Comparison of ENCODE assay signal across 1 cellular context in genomic region chr2:169584005-169584877, GRCh38.
TF ChIP-seq lines count a peak whose summit lies in the region.

TSS of gene PPIG (plus strand) at chr2:169584351. CDS start at chr2:169604042, 19,691 bp downstream.

TF ChIP-seq in K562, 482 proteins besides CTCF, POLR2A, EP300 and RAD21 (continued from another document and continues in another):
- TF ChIP-seq TOE1 (IDR thresholded peaks at IDR 0.05; ENCODE audit: borderline replicate concordance): peak; percentile 89; the same call in 1 of the 2 replicates
- TF ChIP-seq TOE1 (CRISPR knock-in tag; IDR thresholded peaks at IDR 0.05; ENCODE audit: borderline replicate concordance, low read depth): peak; percentile 89; the same call in 1 of the 2 replicates
- TF ChIP-seq RBFOX2 (IDR thresholded peaks at IDR 0.05; ENCODE audit: low read depth, low read length): peak; percentile 93
- TF ChIP-seq STAT6 (CRISPR knock-in tag; IDR thresholded peaks at IDR 0.05): no peak
- TF ChIP-seq GTF2F1 (IDR thresholded peaks at IDR 0.05; ENCODE audit: low read depth, low read length): peak; percentile 81; the same call in 1 of the 2 replicates
- TF ChIP-seq ZNF717 (CRISPR knock-in tag; IDR thresholded peaks at IDR 0.05): no peak
- TF ChIP-seq ZNF175 (CRISPR knock-in tag; IDR thresholded peaks at IDR 0.05; ENCODE audit: low read depth): no peak
- TF ChIP-seq GABPA (tag; conservative IDR thresholded peaks at IDR 0.05; ENCODE audit: low read depth): peak; percentile 98
- peak; percentile 86 for TF ChIP-seq ZNF12 (CRISPR knock-in tag; IDR thresholded peaks at IDR 0.05)
- TF ChIP-seq ZZZ3 (IDR thresholded peaks at IDR 0.05): peak; percentile 72; the same call in 1 of the 2 replicates
- TF ChIP-seq, protein P1, sequence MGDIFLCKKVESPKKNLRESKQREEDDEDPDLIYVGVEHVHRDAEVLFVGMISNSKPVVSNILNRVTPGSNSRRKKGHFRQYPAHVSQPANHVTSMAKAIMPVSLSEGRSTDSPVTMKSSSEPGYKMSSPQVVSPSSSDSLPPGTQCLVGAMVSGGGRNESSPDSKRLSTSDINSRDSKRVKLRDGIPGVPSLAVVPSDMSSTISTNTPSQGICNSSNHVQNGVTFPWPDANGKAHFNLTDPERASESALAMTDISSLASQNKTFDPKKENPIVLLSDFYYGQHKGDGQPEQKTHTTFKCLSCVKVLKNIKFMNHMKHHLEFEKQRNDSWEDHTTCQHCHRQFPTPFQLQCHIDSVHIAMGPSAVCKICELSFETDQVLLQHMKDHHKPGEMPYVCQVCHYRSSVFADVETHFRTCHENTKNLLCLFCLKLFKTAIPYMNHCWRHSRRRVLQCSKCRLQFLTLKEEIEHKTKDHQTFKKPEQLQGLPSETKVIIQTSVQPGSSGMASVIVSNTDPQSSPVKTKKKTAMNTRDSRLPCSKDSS (IDR thresholded peaks at IDR 0.05; ENCODE audit: low read depth, partially characterized antibody): peak; percentile 95
- TF ChIP-seq PRMT5 (CRISPR knock-in tag; IDR thresholded peaks at IDR 0.05): peak; percentile 79; the same call in 1 of the 2 replicates
- TF ChIP-seq XRCC4 (IDR thresholded peaks at IDR 0.05; ENCODE audit: extremely low read depth, insufficient read depth, insufficient read length): no peak
- peak; percentile 61 for TF ChIP-seq ELF1 (tag; IDR thresholded peaks at IDR 0.05)
- TF ChIP-seq KLF16 (IDR thresholded peaks at IDR 0.05): no peak
- TF ChIP-seq ESRRA (IDR thresholded peaks at IDR 0.05; ENCODE audit: borderline replicate concordance, low read depth): peak; percentile 72
- TF ChIP-seq RFX1 (IDR thresholded peaks at IDR 0.05): no peak
- peak; percentile 67 for TF ChIP-seq NEUROD1 (IDR thresholded peaks at IDR 0.05; ENCODE audit: borderline replicate concordance, low read depth, low read length, partially characterized antibody)
- TF ChIP-seq ZNF174 (CRISPR knock-in tag; IDR thresholded peaks at IDR 0.05): no peak
- TF ChIP-seq ZNF140 (CRISPR knock-in tag; IDR thresholded peaks at IDR 0.05): no peak
- TF ChIP-seq SIRT6 (IDR thresholded peaks at IDR 0.05; ENCODE audit: low read depth, low read length): no peak
- no peak; the same call in 1 of the 2 replicates for TF ChIP-seq CBX5 (IDR thresholded peaks at IDR 0.05; ENCODE audit: borderline replicate concordance, low read depth)
- TF ChIP-seq KDM1A (IDR thresholded peaks at IDR 0.05): peak; percentile 79 to 94
- TF ChIP-seq RBM39 (optimal IDR thresholded peaks at IDR 0.05; ENCODE audit: low read depth, low read length): no peak
- peak; percentile 99 for TF ChIP-seq ZNF316 (IDR thresholded peaks at IDR 0.05)
- TF ChIP-seq FOXJ3 (CRISPR knock-in tag; IDR thresholded peaks at IDR 0.05): no peak
- no peak for TF ChIP-seq BCL6 (CRISPR knock-in tag; IDR thresholded peaks at IDR 0.05)
- TF ChIP-seq THRA (IDR thresholded peaks at IDR 0.05): no peak
- TF ChIP-seq, protein P2, sequence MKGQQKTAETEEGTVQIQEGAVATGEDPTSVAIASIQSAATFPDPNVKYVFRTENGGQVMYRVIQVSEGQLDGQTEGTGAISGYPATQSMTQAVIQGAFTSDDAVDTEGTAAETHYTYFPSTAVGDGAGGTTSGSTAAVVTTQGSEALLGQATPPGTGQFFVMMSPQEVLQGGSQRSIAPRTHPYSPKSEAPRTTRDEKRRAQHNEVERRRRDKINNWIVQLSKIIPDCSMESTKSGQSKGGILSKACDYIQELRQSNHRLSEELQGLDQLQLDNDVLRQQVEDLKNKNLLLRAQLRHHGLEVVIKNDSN (CRISPR knock-in tag; IDR thresholded peaks at IDR 0.05): no peak; the same call in 1 of the 2 replicates
- no peak for TF ChIP-seq SMAD2 (IDR thresholded peaks at IDR 0.05; ENCODE audit: low read depth, low read length)
- TF ChIP-seq TFAM (CRISPR knock-in tag; conservative IDR thresholded peaks at IDR 0.05): no peak
- TF ChIP-seq POLR3G (IDR thresholded peaks at IDR 0.05; ENCODE audit: extremely low read depth, insufficient read length, insufficient replicate concordance): no peak
- TF ChIP-seq GTF2E2 (tag; IDR thresholded peaks at IDR 0.05): peak; percentile 92
- TF ChIP-seq SMAD1 (IDR thresholded peaks at IDR 0.05; ENCODE audit: low read depth, low read length, partially characterized antibody): peak; percentile 72
- no peak for TF ChIP-seq SRSF1 (IDR thresholded peaks at IDR 0.05; ENCODE audit: low read depth, low read length)
- no peak for TF ChIP-seq SETDB1 (IDR thresholded peaks at IDR 0.05; ENCODE audit: low read length)
- TF ChIP-seq, protein P3, sequence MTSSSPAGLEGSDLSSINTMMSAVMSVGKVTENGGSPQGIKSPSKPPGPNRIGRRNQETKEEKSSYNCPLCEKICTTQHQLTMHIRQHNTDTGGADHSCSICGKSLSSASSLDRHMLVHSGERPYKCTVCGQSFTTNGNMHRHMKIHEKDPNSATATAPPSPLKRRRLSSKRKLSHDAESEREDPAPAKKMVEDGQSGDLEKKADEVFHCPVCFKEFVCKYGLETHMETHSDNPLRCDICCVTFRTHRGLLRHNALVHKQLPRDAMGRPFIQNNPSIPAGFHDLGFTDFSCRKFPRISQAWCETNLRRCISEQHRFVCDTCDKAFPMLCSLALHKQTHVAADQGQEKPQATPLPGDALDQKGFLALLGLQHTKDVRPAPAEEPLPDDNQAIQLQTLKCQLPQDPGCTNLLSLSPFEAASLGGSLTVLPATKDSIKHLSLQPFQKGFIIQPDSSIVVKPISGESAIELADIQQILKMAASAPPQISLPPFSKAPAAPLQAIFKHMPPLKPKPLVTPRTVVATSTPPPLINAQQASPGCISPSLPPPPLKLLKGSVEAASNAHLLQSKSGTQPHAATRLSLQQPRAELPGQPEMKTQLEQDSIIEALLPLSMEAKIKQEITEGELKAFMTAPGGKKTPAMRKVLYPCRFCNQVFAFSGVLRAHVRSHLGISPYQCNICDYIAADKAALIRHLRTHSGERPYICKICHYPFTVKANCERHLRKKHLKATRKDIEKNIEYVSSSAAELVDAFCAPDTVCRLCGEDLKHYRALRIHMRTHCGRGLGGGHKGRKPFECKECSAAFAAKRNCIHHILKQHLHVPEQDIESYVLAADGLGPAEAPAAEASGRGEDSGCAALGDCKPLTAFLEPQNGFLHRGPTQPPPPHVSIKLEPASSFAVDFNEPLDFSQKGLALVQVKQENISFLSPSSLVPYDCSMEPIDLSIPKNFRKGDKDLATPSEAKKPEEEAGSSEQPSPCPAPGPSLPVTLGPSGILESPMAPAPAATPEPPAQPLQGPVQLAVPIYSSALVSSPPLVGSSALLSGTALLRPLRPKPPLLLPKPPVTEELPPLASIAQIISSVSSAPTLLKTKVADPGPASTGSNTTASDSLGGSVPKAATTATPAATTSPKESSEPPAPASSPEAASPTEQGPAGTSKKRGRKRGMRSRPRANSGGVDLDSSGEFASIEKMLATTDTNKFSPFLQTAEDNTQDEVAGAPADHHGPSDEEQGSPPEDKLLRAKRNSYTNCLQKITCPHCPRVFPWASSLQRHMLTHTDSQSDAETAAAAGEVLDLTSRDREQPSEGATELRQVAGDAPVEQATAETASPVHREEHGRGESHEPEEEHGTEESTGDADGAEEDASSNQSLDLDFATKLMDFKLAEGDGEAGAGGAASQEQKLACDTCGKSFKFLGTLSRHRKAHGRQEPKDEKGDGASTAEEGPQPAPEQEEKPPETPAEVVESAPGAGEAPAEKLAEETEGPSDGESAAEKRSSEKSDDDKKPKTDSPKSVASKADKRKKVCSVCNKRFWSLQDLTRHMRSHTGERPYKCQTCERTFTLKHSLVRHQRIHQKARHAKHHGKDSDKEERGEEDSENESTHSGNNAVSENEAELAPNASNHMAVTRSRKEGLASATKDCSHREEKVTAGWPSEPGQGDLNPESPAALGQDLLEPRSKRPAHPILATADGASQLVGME (CRISPR knock-in tag; IDR thresholded peaks at IDR 0.05): no peak
- TF ChIP-seq ZC3H8 (IDR thresholded peaks at IDR 0.05): 0 out of 2 replicates have a peak, but pooled peaks have one; percentile 23
- TF ChIP-seq TSC22D4 (tag; IDR thresholded peaks at IDR 0.05): no peak
- peak; percentile 87 for TF ChIP-seq JUND (IDR thresholded peaks at IDR 0.05; ENCODE audit: borderline replicate concordance, low read depth, low read length)
- peak; percentile 77; the same call in 2 of the 3 replicates for TF ChIP-seq JUND (tag; IDR thresholded peaks at IDR 0.05; ENCODE audit: borderline replicate concordance, low read depth, low read length)
- no peak for TF ChIP-seq TEAD2 (tag; IDR thresholded peaks at IDR 0.05)
- no peak for TF ChIP-seq OTX1 (CRISPR knock-in tag; IDR thresholded peaks at IDR 0.05)
- peak; percentile 88 for TF ChIP-seq KLF13 (tag; IDR thresholded peaks at IDR 0.05; ENCODE audit: borderline replicate concordance, low read depth)
- TF ChIP-seq, protein P4, sequence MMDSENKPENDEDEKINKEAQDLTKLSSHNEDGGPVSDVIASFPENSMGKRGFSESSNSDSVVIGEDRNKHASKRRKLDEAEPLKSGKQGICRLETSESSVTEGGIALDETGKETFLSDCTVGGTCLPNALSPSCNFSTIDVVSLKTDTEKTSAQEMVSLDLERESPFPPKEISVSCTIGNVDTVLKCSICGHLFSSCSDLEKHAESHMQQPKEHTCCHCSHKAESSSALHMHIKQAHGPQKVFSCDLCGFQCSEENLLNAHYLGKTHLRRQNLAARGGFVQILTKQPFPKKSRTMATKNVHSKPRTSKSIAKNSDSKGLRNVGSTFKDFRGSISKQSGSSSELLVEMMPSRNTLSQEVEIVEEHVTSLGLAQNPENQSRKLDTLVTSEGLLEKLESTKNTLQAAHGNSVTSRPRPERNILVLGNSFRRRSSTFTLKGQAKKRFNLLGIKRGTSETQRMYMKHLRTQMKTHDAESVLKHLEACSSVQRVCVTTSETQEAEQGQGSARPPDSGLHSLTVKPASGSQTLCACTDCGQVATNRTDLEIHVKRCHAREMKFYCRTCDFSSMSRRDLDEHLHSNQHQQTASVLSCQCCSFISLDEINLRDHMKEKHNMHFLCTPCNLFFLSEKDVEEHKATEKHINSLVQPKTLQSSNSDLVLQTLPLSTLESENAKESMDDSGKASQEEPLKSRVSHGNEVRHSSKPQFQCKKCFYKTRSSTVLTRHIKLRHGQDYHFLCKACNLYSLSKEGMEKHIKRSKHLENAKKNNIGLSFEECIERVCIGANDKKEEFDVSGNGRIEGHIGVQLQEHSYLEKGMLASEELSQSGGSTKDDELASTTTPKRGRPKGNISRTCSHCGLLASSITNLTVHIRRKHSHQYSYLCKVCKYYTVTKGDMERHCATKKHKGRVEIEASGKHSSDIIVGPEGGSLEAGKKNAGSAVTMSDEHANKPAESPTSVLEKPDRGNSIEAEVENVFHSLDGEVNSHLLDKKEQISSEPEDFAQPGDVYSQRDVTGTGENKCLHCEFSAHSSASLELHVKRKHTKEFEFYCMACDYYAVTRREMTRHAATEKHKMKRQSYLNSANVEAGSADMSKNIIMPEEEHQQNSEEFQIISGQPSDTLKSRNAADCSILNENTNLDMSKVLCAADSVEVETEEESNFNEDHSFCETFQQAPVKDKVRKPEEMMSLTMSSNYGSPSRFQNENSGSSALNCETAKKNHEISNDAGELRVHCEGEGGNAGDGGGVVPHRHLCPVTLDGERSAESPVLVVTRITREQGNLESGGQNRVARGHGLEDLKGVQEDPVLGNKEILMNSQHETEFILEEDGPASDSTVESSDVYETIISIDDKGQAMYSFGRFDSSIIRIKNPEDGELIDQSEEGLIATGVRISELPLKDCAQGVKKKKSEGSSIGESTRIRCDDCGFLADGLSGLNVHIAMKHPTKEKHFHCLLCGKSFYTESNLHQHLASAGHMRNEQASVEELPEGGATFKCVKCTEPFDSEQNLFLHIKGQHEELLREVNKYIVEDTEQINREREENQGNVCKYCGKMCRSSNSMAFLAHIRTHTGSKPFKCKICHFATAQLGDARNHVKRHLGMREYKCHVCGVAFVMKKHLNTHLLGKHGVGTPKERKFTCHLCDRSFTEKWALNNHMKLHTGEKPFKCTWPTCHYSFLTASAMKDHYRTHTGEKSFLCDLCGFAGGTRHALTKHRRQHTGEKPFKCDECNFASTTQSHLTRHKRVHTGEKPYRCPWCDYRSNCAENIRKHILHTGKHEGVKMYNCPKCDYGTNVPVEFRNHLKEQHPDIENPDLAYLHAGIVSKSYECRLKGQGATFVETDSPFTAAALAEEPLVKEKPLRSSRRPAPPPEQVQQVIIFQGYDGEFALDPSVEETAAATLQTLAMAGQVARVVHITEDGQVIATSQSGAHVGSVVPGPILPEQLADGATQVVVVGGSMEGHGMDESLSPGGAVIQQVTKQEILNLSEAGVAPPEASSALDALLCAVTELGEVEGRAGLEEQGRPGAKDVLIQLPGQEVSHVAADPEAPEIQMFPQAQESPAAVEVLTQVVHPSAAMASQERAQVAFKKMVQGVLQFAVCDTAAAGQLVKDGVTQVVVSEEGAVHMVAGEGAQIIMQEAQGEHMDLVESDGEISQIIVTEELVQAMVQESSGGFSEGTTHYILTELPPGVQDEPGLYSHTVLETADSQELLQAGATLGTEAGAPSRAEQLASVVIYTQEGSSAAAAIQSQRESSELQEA (IDR thresholded peaks at IDR 0.05; ENCODE audit: low read depth): no peak
- TF ChIP-seq ZNF124 (CRISPR knock-in tag; IDR thresholded peaks at IDR 0.05): no peak
- 0 out of 2 replicates have a peak, but pooled peaks have one; percentile 4 for TF ChIP-seq HES1 (IDR thresholded peaks at IDR 0.05; ENCODE audit: low read depth)
